In genomic region chr10:29119374-29119773, GRCh38 we compare ENCODE assay signal across 8 cellular contexts.
A peak's percentile ranks its signal among the peaks of the same experiment; 100 is the strongest.
DNase-seq lines count a peak whose midpoint lies in the region; ATAC-seq, FAIRE-seq and TF ChIP-seq lines count a peak whose summit lies in the region.

No MANE protein-coding gene starts in this region.

- peaks cover 4% of the 10 kb centered on the region for H3K9me3 ChIP-seq in mucosa of descending colon

- H3K4me3 ChIP-seq in Jurkat, Clone E6-1 (ENCODE audit: low read length), result no peak overlapping the region
- H3K4me3 ChIP-seq in bronchial epithelial cell (ENCODE audit: low read depth, low read length) (no peak overlapping the region), mucosa of descending colon (no peak overlapping the region)

- no peaks in the 10 kb centered on the region for H3K4me1 ChIP-seq in mucosa of descending colon (ENCODE audit: low read depth)

- no peaks in the 10 kb centered on the region for H3K36me3 ChIP-seq in bronchial epithelial cell (ENCODE audit: control insufficient read depth, insufficient read depth, low read length)
- no peaks in the 10 kb centered on the region for H3K36me3 ChIP-seq in mucosa of descending colon (ENCODE audit: low read depth)

- no peak for FAIRE-seq in bronchial epithelial cell (lab: Jason Lieb, UNC)

- H3K27me3 ChIP-seq in bronchial epithelial cell (ENCODE audit: control insufficient read depth, insufficient read depth, low read length), result no peaks in the 10 kb centered on the region

- TF ChIP-seq CTCF in bronchial epithelial cell (IDR thresholded peaks at IDR 0.05; ENCODE audit: insufficient read depth, low read length, severe bottlenecking) (peak; percentile 25), mucosa of descending colon (IDR thresholded peaks at IDR 0.05) (peak; percentile 21)

- intact Hi-C loops in mucosa of descending colon (cut with DNase I, micrococcal nuclease), result no loop called here

- ATAC-seq in mucosa of descending colon, result peak; percentile 85
- ATAC-seq in HG03159 (IDR thresholded peaks at IDR 0.05; ENCODE audit: unreplicated experiment), result no peak

- DNase-seq in GM03348 (ENCODE audit: low spot score) (peak; percentile 36), bronchial epithelial cell (ENCODE audit: low read depth) (no peak), mucosa of descending colon (peak in 2 of 3 donors; percentile 74 to 86), ureter (ENCODE audit: low spot score) (no peak)
- peak; percentile 9 for DNase-seq in Jurkat, Clone E6-1 (ENCODE audit: low read depth, low spot score)
- DNase-seq in activated CD8-positive, alpha-beta memory T cell treated with anti-CD3 and anti-CD28 coated beads for 24 hours, result no peak
- no peak for DNase-seq in activated CD4-positive, CD25-positive, alpha-beta regulatory T cell treated with anti-CD3 and anti-CD28 coated beads, Interleukin-2, amount 50 U/mL, for 72 hours

Comparison
In these comparisons a context has a peak if more than half of its experiments do, and no peak if none do; other contexts are left out.
1. DNase-seq: peak in GM03348 (single experiment), Jurkat, Clone E6-1 (single experiment) and mucosa of descending colon (2 of 3); none in bronchial epithelial cell (single experiment), activated CD8-positive, alpha-beta memory T cell treated with anti-CD3 and anti-CD28 coated beads for 24 hours (single experiment), activated CD4-positive, CD25-positive, alpha-beta regulatory T cell treated with anti-CD3 and anti-CD28 coated beads, Interleukin-2, amount 50 U/mL, for 72 hours (single experiment) and ureter (single experiment).